Comparison of ENCODE assay signal across 8 cellular contexts in the genomic region with DNA sequence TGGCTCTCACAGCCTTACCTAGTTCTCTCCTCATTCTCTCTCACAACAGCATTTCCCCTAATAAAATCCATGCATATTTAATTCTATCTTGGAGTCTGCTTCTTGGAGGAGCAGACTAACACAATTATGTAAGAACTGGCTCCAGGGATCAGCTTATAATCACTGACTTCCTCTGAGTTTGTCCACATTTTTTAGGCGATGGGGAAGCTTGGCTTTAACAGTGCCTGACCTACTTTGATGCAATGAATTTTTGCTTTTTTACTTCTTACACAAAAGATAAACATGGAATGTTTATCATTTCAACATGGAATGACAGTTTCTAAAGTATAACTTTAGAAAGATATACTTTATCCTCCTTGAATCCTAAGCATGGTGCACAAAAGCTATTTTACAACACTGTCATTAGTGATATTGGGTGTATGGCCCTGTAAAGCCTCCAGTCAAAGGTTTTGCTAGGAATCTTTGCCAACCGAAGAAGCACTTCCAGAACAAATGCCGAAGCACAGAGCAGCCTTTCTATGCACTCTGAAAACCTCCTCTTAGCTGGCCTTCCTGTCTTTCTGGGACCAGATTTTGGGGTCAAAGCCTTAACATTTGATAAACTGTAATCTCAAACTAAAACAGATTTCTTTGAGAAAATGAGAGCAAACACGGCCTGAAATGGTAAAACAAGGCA. TPM values are rescaled to one million over a fixed set of nuclear protein-coding genes. Genes with fewer than 3 reads are reported as not detected.
A peak's percentile ranks its signal among the peaks of the same experiment; 100 is the strongest.
DNase-seq lines count a peak whose midpoint lies in the region; ATAC-seq and TF ChIP-seq lines count a peak whose summit lies in the region.

No MANE protein-coding gene starts in this region.

- DNase-seq in activated CD4-positive, alpha-beta memory T cell treated with anti-CD3 and anti-CD28 coated beads for 36 hours = no peak
- DNase-seq in heart right ventricle (no peak), putamen (ENCODE audit: low spot score) (peak; percentile 8), NCI-H748 (lab: John Stamatoyannopoulos, UW; ENCODE audit: unreplicated experiment) (no peak), A172 (ENCODE audit: low spot score) (no peak)

- H3K4me3 ChIP-seq in heart right ventricle = peak overlapping the region; percentile 19 to 72 (median 54)

- H3K9me3 Mint-ChIP-seq in activated CD4-positive, alpha-beta memory T cell treated with anti-CD3 and anti-CD28 coated beads for 36 hours = no peaks in the 10 kb centered on the region

- no peaks in the 10 kb centered on the region for H3K9me3 ChIP-seq in ES-I3 (ENCODE audit: control insufficient read depth, insufficient read depth, low read length)
- H3K9me3 ChIP-seq in heart right ventricle = no peaks in the 10 kb centered on the region

- H3K27ac ChIP-seq in heart right ventricle = peak overlapping the region in 8 of 10 donors; percentile 33 to 84 (median 70)

- intact Hi-C loops in activated CD4-positive, alpha-beta memory T cell treated with anti-CD3 and anti-CD28 coated beads for 36 hours (cut with micrococcal nuclease) = loop anchor here (1.0 to 10.0 kb wide), 10 partner anchors 23 to 834 kb away; a partner anchor contains a TSS
- intact Hi-C loops in heart right ventricle (cut with DNase I) = loop anchor here in 9 of 10 donors (1.0 to 10.0 kb wide), 15 partner anchors 52 to 667 kb away; a partner anchor contains a TSS

- H3K36me3 Mint-ChIP-seq in activated CD4-positive, alpha-beta memory T cell treated with anti-CD3 and anti-CD28 coated beads for 36 hours = no peaks in the 10 kb centered on the region

- H3K4me1 Mint-ChIP-seq in activated CD4-positive, alpha-beta memory T cell treated with anti-CD3 and anti-CD28 coated beads for 36 hours (ENCODE audit: low read depth) = peaks cover 17% of the 10 kb centered on the region

- H3K27me3 Mint-ChIP-seq in activated CD4-positive, alpha-beta memory T cell treated with anti-CD3 and anti-CD28 coated beads for 36 hours = no peaks in the 10 kb centered on the region

- H3K4me3 Mint-ChIP-seq in activated CD4-positive, alpha-beta memory T cell treated with anti-CD3 and anti-CD28 coated beads for 36 hours = peak overlapping the region; percentile 76

- H3K36me3 ChIP-seq in ES-I3 (ENCODE audit: insufficient read depth, low read length) = no peaks in the 10 kb centered on the region
- H3K36me3 ChIP-seq in heart right ventricle = peaks cover 0 to 14% (median 5%) of the 10 kb centered on the region in 9 donors

- no peak for TF ChIP-seq CTCF in heart right ventricle (IDR thresholded peaks at IDR 0.05)

- POLR2A ChIA-PET in activated CD4-positive, alpha-beta memory T cell treated with anti-CD3 and anti-CD28 coated beads for 36 hours (lab: Charles Lee) = interaction anchor here (1.2 kb wide), 2 partner anchors 271 to 273 kb away, joined by 3 read pairs; no protein-coding TSS in a partner anchor

- H3K27ac Mint-ChIP-seq in activated CD4-positive, alpha-beta memory T cell treated with anti-CD3 and anti-CD28 coated beads for 36 hours = peak overlapping the region; percentile 78

- peak overlapping the region; percentile 55 for H3K9ac ChIP-seq in ES-I3 (ENCODE audit: low read depth, low read length)

- 12% methylated on average over 4 of the region's 4 CpGs for WGBS in heart right ventricle, 2 donors

- ATAC-seq in heart right ventricle (peak in 6 of 8 donors; percentile 30 to 59 (median 53)), HG03457 (IDR thresholded peaks at IDR 0.05; ENCODE audit: unreplicated experiment) (no peak), HG03095 (IDR thresholded peaks at IDR 0.05; ENCODE audit: unreplicated experiment) (no peak)

- CTCF ChIA-PET in activated CD4-positive, alpha-beta memory T cell treated with anti-CD3 and anti-CD28 coated beads for 36 hours (lab: Charles Lee) = interaction anchor here (0.8 to 3.9 kb wide), 19 partner anchors 7 to 753 kb away, joined by 3 to 21 read pairs (median 4); a partner anchor contains a TSS

- H3K27me3 ChIP-seq in heart right ventricle = no peaks in the 10 kb centered on the region

- H3K4me1 ChIP-seq in ES-I3 (ENCODE audit: insufficient read depth, low read length) (peaks cover 5% of the 10 kb centered on the region; the same call in 1 of the 2 replicates), heart right ventricle (peaks cover 0 to 34% (median 16%) of the 10 kb centered on the region in 9 donors)

RNA-seq across cellular contexts. Expression of a gene that starts 0.8 kb away (rescaled TPM):
- total RNA-seq in activated CD4-positive, alpha-beta memory T cell treated with anti-CD3 and anti-CD28 coated beads for 36 hours = 10 to 100 TPM; 14.4 to 15.4 TPM
- 10 to 100 TPM; 20.2 to 27.2 (median 24.5) TPM for total RNA-seq in heart right ventricle
- polyA plus RNA-seq in heart right ventricle = 10 to 100 TPM; 22.5 to 25.4 TPM
- 38.9 and 55.9 TPM in 2 replicates for total RNA-seq in A172 (2014; rRNA removed; shearing (Covaris generic))

RNA-seq across cellular contexts. Expression of a gene that starts 22.3 kb away (rescaled TPM):
- 10 to 100 TPM; 25.6 to 29.6 TPM for total RNA-seq in activated CD4-positive, alpha-beta memory T cell treated with anti-CD3 and anti-CD28 coated beads for 36 hours
- 10 to 100 TPM in 1 of 10 donors, 1 to 10 TPM in 8, under 1 TPM in 1; 1.00 to 11.4 (median 3.6) TPM for total RNA-seq in heart right ventricle
- polyA plus RNA-seq in heart right ventricle = 1 to 10 TPM; 1.9 to 3.0 TPM
- 15.0 and 23.7 TPM in 2 replicates for total RNA-seq in A172 (2014; rRNA removed; shearing (Covaris generic))

Comparison
In these comparisons a context has a peak if more than half of its experiments do, and no peak if none do; other contexts are left out.
1. ATAC-seq: peak in heart right ventricle (6 of 8); none in HG03457 (single experiment) and HG03095 (single experiment).